ENCODE assay signal across 12 cellular contexts in genomic region chr1:228825840-228826484, GRCh38.
DNase-seq lines count a peak whose midpoint lies in the region; ATAC-seq, FAIRE-seq and TF ChIP-seq lines count a peak whose summit lies in the region.
"Had no signal": no experiment of that assay in that cellular context is flagged by ENCODE, and none has a peak within 500 bp of the region (broad histone marks: within the 10 kb centered on the region; RNA-seq: fewer than 3 reads in every experiment).

No MANE protein-coding gene starts in this region.

- no peaks in the 10 kb centered on the region for H3K9me3 Mint-ChIP-seq in activated naive CD4-positive, alpha-beta T cell treated with anti-CD3 and anti-CD28 coated beads, Interleukin-2, amount 10 ng/mL, durations not matched to agents 7 days and 5 days
- H3K9me3 Mint-ChIP-seq: T-helper 2 cell treated with Interferon-gamma antibody and Interleukin-4, amounts not matched to agents 5 μg/mL and 100 μg/mL, for 36 hours had no signal

- no peaks in the 10 kb centered on the region for H3K36me3 ChIP-seq in trophoblast cell (ENCODE audit: control insufficient read depth in 1 of 2, insufficient read depth in 2 of 2, low read length in 2 of 2)
- no peaks in the 10 kb centered on the region for H3K36me3 ChIP-seq in pancreas
- no peaks in the 10 kb centered on the region for H3K36me3 ChIP-seq in spleen
- H3K36me3 ChIP-seq: cardiac muscle cell had no signal

- no peak overlapping the region for H3K4ac ChIP-seq in trophoblast cell (ENCODE audit: low read depth, low read length)

- DNase-seq in activated naive CD4-positive, alpha-beta T cell treated with anti-CD3 and anti-CD28 coated beads, Interleukin-2, amount 10 ng/mL, durations not matched to agents 7 days and 5 days: no peak
- no peak for DNase-seq in activated naive CD4-positive, alpha-beta T cell treated with anti-CD3 and anti-CD28 coated beads, Interleukin-2, amount 50 U/mL, for 16 hours
- DNase-seq in trophoblast cell: no peak
- DNase-seq in pancreas: no peak
- DNase-seq in spleen: no peak
- DNase-seq: GOT3, NCI-H187 treated with DMSO at 0.1 percent for 48 hours had no signal

- ATAC-seq in GM21576 (IDR thresholded peaks at IDR 0.05; ENCODE audit: unreplicated experiment) (peak; percentile 60), HG03432 (IDR thresholded peaks at IDR 0.05; ENCODE audit: unreplicated experiment) (peak; percentile 69), HG03442 (IDR thresholded peaks at IDR 0.05; ENCODE audit: unreplicated experiment) (no peak), pancreas (no peak)

- H3K23ac ChIP-seq in trophoblast cell (ENCODE audit: low read length): no peak overlapping the region

- H3K27me3 ChIP-seq in trophoblast cell (ENCODE audit: insufficient read depth, low read length) (no peaks in the 10 kb centered on the region), pancreas (no peaks in the 10 kb centered on the region), spleen (replicated peaks in 1 of 7) (peaks cover 0 to 14% (median 0%) of the 10 kb centered on the region in 7 donors)
- H3K27me3 ChIP-seq: cardiac muscle cell had no signal

- H3K14ac ChIP-seq in trophoblast cell (ENCODE audit: low read length): peak overlapping the region; percentile 11

- H2BK5ac ChIP-seq in trophoblast cell (ENCODE audit: low read depth, low read length, poor library complexity): peak overlapping the region; percentile 52

- peaks cover 54% of the 10 kb centered on the region for H3K4me1 Mint-ChIP-seq in activated naive CD4-positive, alpha-beta T cell treated with anti-CD3 and anti-CD28 coated beads, Interleukin-2, amount 10 ng/mL, durations not matched to agents 7 days and 5 days

- H4K91ac ChIP-seq in trophoblast cell (ENCODE audit: low read depth, low read length): peak overlapping the region; percentile 19

- H2BK12ac ChIP-seq in trophoblast cell (ENCODE audit: low read length): no peak overlapping the region

- peak overlapping the region; percentile 79 for H3K27ac Mint-ChIP-seq in activated naive CD4-positive, alpha-beta T cell treated with anti-CD3 and anti-CD28 coated beads, Interleukin-2, amount 10 ng/mL, durations not matched to agents 7 days and 5 days
- H3K27ac Mint-ChIP-seq: T-helper 2 cell treated with Interferon-gamma antibody and Interleukin-4, amounts not matched to agents 5 μg/mL and 100 μg/mL, for 36 hours had no signal

- H3K79me1 ChIP-seq in trophoblast cell (ENCODE audit: low read length): peaks cover 9% of the 10 kb centered on the region

- H4K12ac ChIP-seq in trophoblast cell (ENCODE audit: low read depth, low read length): no peak overlapping the region

- no peak overlapping the region for H3K4me2 ChIP-seq in trophoblast cell (ENCODE audit: low read length)

- peaks cover 10% of the 10 kb centered on the region for H3K27me3 Mint-ChIP-seq in activated naive CD4-positive, alpha-beta T cell treated with anti-CD3 and anti-CD28 coated beads, Interleukin-2, amount 10 ng/mL, durations not matched to agents 7 days and 5 days

- no peaks in the 10 kb centered on the region for H3K79me2 ChIP-seq in trophoblast cell (ENCODE audit: control insufficient read depth, insufficient read depth, low read length, poor library complexity)

- H3K36me3 Mint-ChIP-seq in activated naive CD4-positive, alpha-beta T cell treated with anti-CD3 and anti-CD28 coated beads, Interleukin-2, amount 10 ng/mL, durations not matched to agents 7 days and 5 days: peaks cover 4% of the 10 kb centered on the region

- no peak overlapping the region for H3K18ac ChIP-seq in trophoblast cell (ENCODE audit: low read length)

- TF ChIP-seq POLR2A in spleen (IDR thresholded peaks at IDR 0.05): no peak

- no peak for FAIRE-seq in pancreas (lab: Jason Lieb, UNC)

- no peaks in the 10 kb centered on the region for H3K9me3 ChIP-seq in trophoblast cell (ENCODE audit: insufficient read depth, low read depth, low read length)
- H3K9me3 ChIP-seq in pancreas: no peaks in the 10 kb centered on the region
- no peaks in the 10 kb centered on the region for H3K9me3 ChIP-seq in spleen

- H2AK5ac ChIP-seq in trophoblast cell (ENCODE audit: low read length): peak overlapping the region; percentile 75

- no CpG with 5 or more reads among the region's 5 CpGs for WGBS in trophoblast cell (ENCODE audit: extremely low coverage, insufficient coverage, insufficient read length)
- WGBS in pancreas, 2 donors: 55 to 61% methylated on average over 5 of the region's 5 CpGs
- WGBS in spleen, 5 donors: 20 to 32% (median 25%) methylated on average over 5 of the region's 5 CpGs

- CTCF ChIA-PET in activated naive CD4-positive, alpha-beta T cell treated with anti-CD3 and anti-CD28 coated beads, Interleukin-2, amount 10 ng/mL, durations not matched to agents 7 days and 5 days (lab: Charles Lee): interaction anchor here (0.6 to 1.1 kb wide), 3 partner anchors 21 to 33 kb away, joined by 3 to 4 read pairs (median 3); no protein-coding TSS in a partner anchor

- H3K9ac ChIP-seq in trophoblast cell (ENCODE audit: low read length): no peak overlapping the region

- intact Hi-C loops in pancreas (cut with DNase I) (no loop called here), spleen (cut with DNase I; ENCODE audit: low total_unique reads) (no loop called here)

- no peak overlapping the region for H4K8ac ChIP-seq in trophoblast cell (ENCODE audit: low read depth, low read length)

- H3K4me1 ChIP-seq in trophoblast cell (ENCODE audit: control insufficient read depth in 1 of 2, insufficient read depth in 2 of 2, low read length in 2 of 2) (peaks cover 13 to 15% of the 10 kb centered on the region in 2 experiments), pancreas (peaks cover 9 to 18% (median 11%) of the 10 kb centered on the region in 3 donors), spleen (peaks cover 4 to 19% (median 12%) of the 10 kb centered on the region in 6 donors)

- no peak overlapping the region for H3K4me3 Mint-ChIP-seq in activated naive CD4-positive, alpha-beta T cell treated with anti-CD3 and anti-CD28 coated beads, Interleukin-2, amount 10 ng/mL, durations not matched to agents 7 days and 5 days
- H3K4me3 Mint-ChIP-seq: T-helper 2 cell treated with Interferon-gamma antibody and Interleukin-4, amounts not matched to agents 5 μg/mL and 100 μg/mL, for 36 hours had no signal

- H2AFZ ChIP-seq in trophoblast cell (ENCODE audit: insufficient read depth, low read length, poor library complexity): no peak overlapping the region

- H3K4me3 ChIP-seq in trophoblast cell (ENCODE audit: low read depth, low read length): no peak overlapping the region
- H3K4me3 ChIP-seq in pancreas: no peak overlapping the region
- H3K4me3 ChIP-seq in spleen: no peak overlapping the region
- H3K4me3 ChIP-seq: cardiac muscle cell had no signal

- TF ChIP-seq CTCF in pancreas (IDR thresholded peaks at IDR 0.05): no peak
- no peak for TF ChIP-seq CTCF in spleen (IDR thresholded peaks at IDR 0.05 in 8 of 11, conservative IDR thresholded peaks at IDR 0.05 in 3 of 11)

- H2BK120ac ChIP-seq in trophoblast cell (ENCODE audit: insufficient read depth, low read length, poor library complexity): no peak overlapping the region

- H3K27ac ChIP-seq in trophoblast cell (ENCODE audit: low read depth, low read length) (no peak overlapping the region), pancreas (no peak overlapping the region), spleen (peak overlapping the region in 2 of 8 donors; percentile 14 to 35)
- H3K27ac ChIP-seq: cardiac muscle cell had no signal

Comparison
In these comparisons a context has a peak if more than half of its experiments do, and no peak if none do; other contexts are left out.
1. ATAC-seq: peak in GM21576 (single experiment) and HG03432 (single experiment); none in HG03442 (single experiment) and pancreas (0 of 4).